ENCODE assay signal across 31 cellular contexts in genomic region chr7:112224186-112224585, GRCh38.
"Had no signal": no experiment of that assay in that cellular context is flagged by ENCODE, and none has a peak within 500 bp of the region (broad histone marks: within the 10 kb centered on the region; RNA-seq: fewer than 3 reads in every experiment).

No MANE protein-coding gene starts in this region.

- H3K4me1 ChIP-seq: ascending aorta had no signal

- ATAC-seq: activated CD4-positive, CD25-positive, alpha-beta regulatory T cell treated with anti-CD3 and anti-CD28 coated beads, Interleukin-2, amount 50 U/mL, for 24 hours; activated CD8-positive, alpha-beta T cell treated with anti-CD3 and anti-CD28 coated beads for 36 hours; activated naive CD4-positive, alpha-beta T cell treated with anti-CD3 and anti-CD28 coated beads, Interleukin-2, amount 50 U/mL, for 72 hours; foreskin keratinocyte; gastrocnemius medialis; T-helper 17 cell had no signal

- H3K4me1 Mint-ChIP-seq: activated naive CD4-positive, alpha-beta T cell treated with anti-CD3 and anti-CD28 coated beads, Interleukin-2, amount 10 ng/mL, durations not matched to agents 7 days and 5 days; activated naive CD8-positive, alpha-beta T cell treated with anti-CD3 and anti-CD28 coated beads, Interleukin-2, amount 10 ng/mL, durations not matched to agents 7 days and 5 days; endodermal cell had no signal

- H3K4me3 ChIP-seq: ascending aorta, coronary artery, dorsolateral prefrontal cortex, esophagus muscularis mucosa, gastrocnemius medialis had no signal

- FAIRE-seq: bronchial epithelial cell had no signal

- H3K36me3 ChIP-seq: ascending aorta, brain microvascular endothelial cell, esophagus muscularis mucosa, gastrocnemius medialis, WERI-Rb-1 had no signal

- H3K27ac ChIP-seq: ascending aorta, brain microvascular endothelial cell, coronary artery, dorsolateral prefrontal cortex, esophagus muscularis mucosa, foreskin keratinocyte, gastrocnemius medialis, WERI-Rb-1 had no signal

- H3K9me3 Mint-ChIP-seq: activated B cell treated with CpG ODN at 0.5 μM for 24 hours; activated CD8-positive, alpha-beta T cell treated with anti-CD3 and anti-CD28 coated beads for 36 hours; activated naive CD4-positive, alpha-beta T cell treated with anti-CD3 and anti-CD28 coated beads, Interleukin-2, amount 10 ng/mL, durations not matched to agents 7 days and 5 days; central memory CD8-positive, alpha-beta T cell; endodermal cell; T-helper 2 cell treated with Interferon-gamma antibody and Interleukin-4, amounts not matched to agents 5 μg/mL and 100 μg/mL, for 36 hours had no signal

- H3K36me3 Mint-ChIP-seq: activated naive CD4-positive, alpha-beta T cell treated with anti-CD3 and anti-CD28 coated beads, Interleukin-2, amount 10 ng/mL, durations not matched to agents 7 days and 5 days had no signal

- H3K27me3 ChIP-seq: ascending aorta, brain microvascular endothelial cell, dorsolateral prefrontal cortex, esophagus muscularis mucosa, foreskin keratinocyte, gastrocnemius medialis had no signal

- H3K9me3 ChIP-seq: ascending aorta, esophagus muscularis mucosa, gastrocnemius medialis had no signal

- H3K27ac Mint-ChIP-seq: activated B cell treated with CpG ODN at 0.5 μM for 24 hours; activated CD8-positive, alpha-beta T cell treated with anti-CD3 and anti-CD28 coated beads for 36 hours; activated naive CD4-positive, alpha-beta T cell treated with anti-CD3 and anti-CD28 coated beads, Interleukin-2, amount 10 ng/mL, durations not matched to agents 7 days and 5 days; activated naive CD8-positive, alpha-beta T cell treated with anti-CD3 and anti-CD28 coated beads, Interleukin-2, amount 10 ng/mL, durations not matched to agents 7 days and 5 days; dendritic cell treated with granulocyte-macrophage colony-stimulating factor and Interleukin-4, amounts not matched to agents 40 ng/mL and 50 ng/mL, for 4 days; endodermal cell; T-helper 17 cell; T-helper 2 cell treated with Interferon-gamma antibody and Interleukin-4, amounts not matched to agents 5 μg/mL and 100 μg/mL, for 36 hours had no signal

- DNase-seq: activated B cell treated with CpG ODN at 0.5 μM for 24 hours; activated CD4-positive, alpha-beta T cell treated with anti-CD3 and anti-CD28 coated beads for 48 hours; activated CD4-positive, alpha-beta T cell treated with anti-CD3 and anti-CD28 coated beads, Interleukin-2, amount 50 U/mL, for 1 hour; activated CD4-positive, alpha-beta T cell treated with anti-CD3 and anti-CD28 coated beads, Interleukin-2, amount 50 U/mL, for 48 hours; activated CD8-positive, alpha-beta memory T cell treated with anti-CD3 and anti-CD28 coated beads for 24 hours; activated CD8-positive, alpha-beta T cell treated with anti-CD3 and anti-CD28 coated beads for 36 hours; activated gamma-delta T cell; activated naive CD4-positive, alpha-beta T cell; activated naive CD4-positive, alpha-beta T cell treated with anti-CD3 and anti-CD28 coated beads, Interleukin-2, amount 10 ng/mL, durations not matched to agents 7 days and 5 days; activated naive CD8-positive, alpha-beta T cell treated with anti-CD3 and anti-CD28 coated beads, Interleukin-2, amount 10 ng/mL, durations not matched to agents 7 days and 5 days; activated T-cell treated with anti-CD3 and anti-CD28 coated beads, Interleukin-2, amount 50 U/mL, for 48 hours; brain microvascular endothelial cell; dorsolateral prefrontal cortex; effector memory CD4-positive, alpha-beta T cell; endodermal cell; erythroblast; foreskin keratinocyte; gastrocnemius medialis; T-helper 1 cell; T-helper 17 cell; T1000; WERI-Rb-1 had no signal

- H3K4me3 Mint-ChIP-seq: activated B cell treated with CpG ODN at 0.5 μM for 24 hours; activated CD8-positive, alpha-beta T cell treated with anti-CD3 and anti-CD28 coated beads for 36 hours; activated naive CD4-positive, alpha-beta T cell treated with anti-CD3 and anti-CD28 coated beads, Interleukin-2, amount 10 ng/mL, durations not matched to agents 7 days and 5 days; activated naive CD8-positive, alpha-beta T cell treated with anti-CD3 and anti-CD28 coated beads, Interleukin-2, amount 10 ng/mL, durations not matched to agents 7 days and 5 days; central memory CD8-positive, alpha-beta T cell; dendritic cell treated with granulocyte-macrophage colony-stimulating factor and Interleukin-4, amounts not matched to agents 40 ng/mL and 50 ng/mL, for 4 days; endodermal cell; T-helper 17 cell; T-helper 2 cell treated with Interferon-gamma antibody and Interleukin-4, amounts not matched to agents 5 μg/mL and 100 μg/mL, for 36 hours had no signal

- H3K27me3 Mint-ChIP-seq: activated B cell treated with CpG ODN at 0.5 μM for 24 hours; activated CD8-positive, alpha-beta T cell treated with anti-CD3 and anti-CD28 coated beads for 36 hours; activated naive CD4-positive, alpha-beta T cell treated with anti-CD3 and anti-CD28 coated beads, Interleukin-2, amount 10 ng/mL, durations not matched to agents 7 days and 5 days; activated naive CD8-positive, alpha-beta T cell treated with anti-CD3 and anti-CD28 coated beads, Interleukin-2, amount 10 ng/mL, durations not matched to agents 7 days and 5 days; central memory CD8-positive, alpha-beta T cell; dendritic cell treated with granulocyte-macrophage colony-stimulating factor and Interleukin-4, amounts not matched to agents 40 ng/mL and 50 ng/mL, for 4 days; T-helper 17 cell had no signal
